8 cellular contexts compared by ENCODE assay signal in the genomic region with DNA sequence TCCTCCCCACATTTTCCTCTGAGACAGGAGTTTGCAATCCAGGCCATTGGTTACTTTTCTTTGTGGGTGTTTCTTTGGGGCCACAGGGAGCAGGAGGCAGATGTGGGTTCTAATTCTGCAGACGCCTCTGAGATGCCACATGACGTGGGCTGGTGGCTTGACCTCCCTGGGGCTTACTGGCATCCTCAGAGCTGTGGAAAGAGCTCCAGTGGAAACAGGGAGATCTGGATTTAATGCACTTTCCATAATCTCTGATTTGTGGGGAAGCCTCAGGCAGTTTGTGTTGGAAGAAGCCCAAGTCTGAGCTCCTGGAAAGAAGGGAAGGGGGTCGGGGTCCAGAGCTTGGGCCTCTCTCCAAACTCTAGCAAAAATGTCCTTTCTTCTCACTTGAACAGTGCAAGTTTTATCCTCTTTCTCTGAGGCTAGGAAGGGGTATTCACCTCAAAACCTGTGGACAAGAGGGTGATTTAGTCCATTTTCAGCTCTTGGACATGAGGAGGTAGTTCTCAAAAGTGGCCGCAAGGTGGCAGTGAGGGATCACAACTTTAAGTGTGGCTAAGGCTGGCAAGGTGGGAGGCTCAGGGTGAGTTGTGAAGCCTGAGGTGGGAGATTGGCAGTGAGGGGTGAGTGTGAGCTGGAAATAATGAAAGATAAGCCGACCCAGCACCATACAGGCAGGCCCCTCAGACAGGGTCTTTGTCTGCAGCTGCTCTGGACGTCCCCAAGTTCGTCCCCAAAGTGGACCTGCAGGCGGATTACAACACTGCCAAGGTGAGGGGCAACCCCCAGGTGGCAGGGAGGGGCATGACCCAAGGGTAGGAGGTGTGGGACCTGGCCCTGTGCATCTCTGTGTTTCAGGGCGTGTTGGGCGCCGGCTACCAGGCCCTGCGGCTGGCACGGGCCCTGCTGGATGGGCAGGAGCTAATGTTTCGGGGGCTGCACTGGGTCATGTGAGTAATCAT. TPM values are rescaled to one million over a fixed set of nuclear protein-coding genes. Genes with fewer than 3 reads are reported as not detected.
DNase-seq lines count a peak whose midpoint lies in the region; ATAC-seq and TF ChIP-seq lines count a peak whose summit lies in the region.

No MANE protein-coding gene starts in this region.

- peaks cover 84 to 91% of the 10 kb centered on the region in 2 donors for H3K36me3 Mint-ChIP-seq in CD14-positive monocyte

- no peaks in the 10 kb centered on the region for H3K9me3 Mint-ChIP-seq in CD14-positive monocyte

- H3K4me3 Mint-ChIP-seq in CD14-positive monocyte, result no peak overlapping the region

- H3K4me1 Mint-ChIP-seq in CD14-positive monocyte, result peaks cover 3% of the 10 kb centered on the region

- no peak overlapping the region for H3K27ac ChIP-seq in lower lobe of right lung

- no peaks in the 10 kb centered on the region for H3K4me1 ChIP-seq in lower lobe of right lung

- H3K27me3 ChIP-seq in lower lobe of right lung (ENCODE audit: low read depth), result no peaks in the 10 kb centered on the region

- no peak overlapping the region for H3K4me3 ChIP-seq in lower lobe of right lung

- peaks cover 49% of the 10 kb centered on the region for H3K36me3 ChIP-seq in lower lobe of right lung

- no peaks in the 10 kb centered on the region for H3K9me3 ChIP-seq in lower lobe of right lung

- ATAC-seq in lower lobe of right lung (peak; percentile 60 to 70), GM21619 (IDR thresholded peaks at IDR 0.05; ENCODE audit: unreplicated experiment) (no peak)

- peak overlapping the region in 4 of 7 donors; percentile 2 to 84 (median 52) for H3K27ac Mint-ChIP-seq in CD14-positive monocyte

- no peak for DNase-seq in CD14-positive monocyte (ENCODE audit: low spot score)
- DNase-seq in HCEC 1CT, result peak; percentile 51
- peak; percentile 6 for DNase-seq in NCI-H526 treated with DMSO at 0.1 percent for 48 hours (lab: John Stamatoyannopoulos, UW)
- peak; percentile 68 for DNase-seq in activated CD4-positive, alpha-beta T cell treated with anti-CD3 and anti-CD28 coated beads, Interleukin-2, amount 50 U/mL, for 1 hour
- peak; percentile 82 for DNase-seq in dedifferentiated amniotic fluid mesenchymal stem cell (ENCODE audit: extremely low spot score)
- peak; percentile 75 for DNase-seq in lower lobe of right lung
- peak; percentile 62 for DNase-seq in stimulated activated CD8-positive, alpha-beta memory T cell treated with anti-CD3 and anti-CD28 coated beads, Interleukin-4, amount 100 ng/mL, for 24 hours (ENCODE audit: low read depth)

- H3K27me3 Mint-ChIP-seq in CD14-positive monocyte (ENCODE audit: low read depth in 3 of 3), result peaks cover 0 to 2% (median 0%) of the 10 kb centered on the region in 3 donors

- TF ChIP-seq CTCF in CD14-positive monocyte (IDR thresholded peaks at IDR 0.05) (peak; percentile 74), lower lobe of right lung (IDR thresholded peaks at IDR 0.05) (peak; percentile 80)

- intact Hi-C loops in CD14-positive monocyte (cut with micrococcal nuclease), result loop anchor here in 1 of 2 donors (5.0 kb wide), 1 partner anchor 108 kb away; no protein-coding TSS in a partner anchor
- intact Hi-C loops in lower lobe of right lung (cut with DNase I), result loop anchor here (10.0 kb wide), 1 partner anchor 105 kb away; no protein-coding TSS in a partner anchor

RNA-seq across cellular contexts. Expression of a gene that starts 9.2 kb away (rescaled TPM):
- polyA plus RNA-seq in CD14-positive monocyte, result 10 to 100 TPM; 35.6 to 40.7 TPM
- 12.5 TPM for total RNA-seq in lower lobe of right lung

RNA-seq across cellular contexts. Expression of a gene that starts 27.9 kb away (rescaled TPM):
- polyA plus RNA-seq in CD14-positive monocyte, result 100 to 1,000 TPM in 1 of 2 donors, 10 to 100 TPM in 1; 81.6 to 127 TPM
- 48.2 TPM for total RNA-seq in lower lobe of right lung
